ENCODE assay signal across 15 cellular contexts in the genomic region with DNA sequence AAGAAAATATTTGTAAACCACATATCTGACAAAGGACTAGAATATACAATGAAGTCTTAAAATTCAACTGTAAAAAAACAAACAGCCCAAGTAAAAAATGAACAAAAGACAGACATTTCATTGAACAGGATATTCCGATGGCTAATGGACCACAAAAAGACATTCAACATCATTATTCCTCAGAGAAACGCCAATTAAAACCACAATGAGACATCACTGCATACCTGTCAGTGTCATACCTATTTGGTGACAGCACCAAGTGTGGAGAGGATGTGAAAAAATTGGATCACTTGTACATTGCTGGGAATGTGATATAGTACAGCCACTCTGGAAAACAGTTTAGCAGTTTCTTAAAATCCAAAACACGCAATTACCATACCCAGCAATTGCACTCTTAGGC. TPM values are rescaled to one million over a fixed set of nuclear protein-coding genes. Genes with fewer than 3 reads are reported as not detected.
DNase-seq lines count a peak whose midpoint lies in the region; ATAC-seq, FAIRE-seq and TF ChIP-seq lines count a peak whose summit lies in the region.
"Had no signal": no experiment of that assay in that cellular context is flagged by ENCODE, and none has a peak within 500 bp of the region (broad histone marks: within the 10 kb centered on the region; RNA-seq: fewer than 3 reads in every experiment).

No MANE protein-coding gene starts in this region.

- H3K36me3 ChIP-seq in RWPE2 (ENCODE audit: low read depth) (no peaks in the 10 kb centered on the region), neural progenitor cell (no peaks in the 10 kb centered on the region)

- no peaks in the 10 kb centered on the region for H3K27me3 Mint-ChIP-seq in neural progenitor cell (ENCODE audit: insufficient read depth, low read depth)

- no peaks in the 10 kb centered on the region for H3K4me1 Mint-ChIP-seq in neural progenitor cell
- H3K4me1 Mint-ChIP-seq: CD8-positive, alpha-beta memory T cell had no signal

- peaks cover 11% of the 10 kb centered on the region for H3K9me3 Mint-ChIP-seq in neural progenitor cell

- peak; percentile 36 for DNase-seq in HT1080 (ENCODE audit: low read depth)
- no peak for DNase-seq in RWPE2 (ENCODE audit: low spot score)
- peak; percentile 26 for DNase-seq in epithelial cell of esophagus (ENCODE audit: low read depth)
- DNase-seq in urothelium cell line (ENCODE audit: low spot score) = peak; percentile 25
- DNase-seq in neural progenitor cell (ENCODE audit: low spot score) = no peak
- no peak for DNase-seq in DMS 273 treated with DMSO at 0.1 percent for 48 hours (lab: John Stamatoyannopoulos, UW)
- DNase-seq: Caco-2; CD8-positive, alpha-beta memory T cell; GDM1; HCEC 1CT; HFFc6 had no signal

- H3K4me3 Mint-ChIP-seq in neural progenitor cell = no peak overlapping the region
- H3K4me3 Mint-ChIP-seq: CD8-positive, alpha-beta memory T cell; HFFc6 had no signal

- no peak overlapping the region for H3K27ac Mint-ChIP-seq in neural progenitor cell
- H3K27ac Mint-ChIP-seq: CD8-positive, alpha-beta memory T cell; HFFc6 had no signal

- no peak overlapping the region for H3K9ac ChIP-seq in neural progenitor cell

- peak overlapping the region; percentile 55 for H3K27ac ChIP-seq in RWPE2 (ENCODE audit: poor library complexity, severe bottlenecking)
- H3K27ac ChIP-seq in neural progenitor cell = no peak overlapping the region

- H3K4me3 ChIP-seq in RWPE2 (ENCODE audit: severe bottlenecking) (no peak overlapping the region), epithelial cell of esophagus (ENCODE audit: low read length) (no peak overlapping the region), neural progenitor cell (no peak overlapping the region)

- H4K20me1 ChIP-seq in neural progenitor cell (ENCODE audit: low read depth) = no peaks in the 10 kb centered on the region

- H3K27me3 ChIP-seq in RWPE2 (ENCODE audit: insufficient read depth, poor library complexity, severe bottlenecking) (no peaks in the 10 kb centered on the region), neural progenitor cell (no peaks in the 10 kb centered on the region)

- H3K9me3 ChIP-seq in RWPE2 (ENCODE audit: severe bottlenecking) = peaks cover 11% of the 10 kb centered on the region
- peaks cover 6% of the 10 kb centered on the region for H3K9me3 ChIP-seq in neural progenitor cell (ENCODE audit: low read depth)
- H3K9me3 ChIP-seq: Caco-2 had no signal

- TF ChIP-seq CTCF in RWPE2 (IDR thresholded peaks at IDR 0.05; ENCODE audit: poor library complexity, severe bottlenecking) (no peak), epithelial cell of esophagus (IDR thresholded peaks at IDR 0.05; ENCODE audit: insufficient read depth, low read depth, low read length, missing control alignments) (no peak), neural progenitor cell (IDR thresholded peaks at IDR 0.05) (no peak)

- no peaks in the 10 kb centered on the region for H3F3A ChIP-seq in neural progenitor cell (ENCODE audit: low read depth)

- no peaks in the 10 kb centered on the region for H3K79me2 ChIP-seq in neural progenitor cell (ENCODE audit: low read depth)

- no peak for FAIRE-seq in urothelium cell line (lab: Jason Lieb, UNC)
- FAIRE-seq: GM12892, HepG2, HTR-8/SVneo had no signal

- H3K4me2 ChIP-seq in neural progenitor cell = no peak overlapping the region

- H3K36me3 Mint-ChIP-seq in neural progenitor cell = no peaks in the 10 kb centered on the region
- H3K36me3 Mint-ChIP-seq: CD8-positive, alpha-beta memory T cell had no signal

- H2AFZ ChIP-seq in neural progenitor cell (replicated peaks) = no peak overlapping the region

- ATAC-seq in RWPE2 (ENCODE audit: low read depth) = 0 out of 3 replicates have a peak, but pooled peaks have one; percentile 11
- no peak for ATAC-seq in GM21367 (IDR thresholded peaks at IDR 0.05; ENCODE audit: unreplicated experiment)
- ATAC-seq: HepG2 had no signal

- H3K4me1 ChIP-seq in RWPE2 (ENCODE audit: insufficient read depth, poor library complexity, severe bottlenecking) (peaks cover 21% of the 10 kb centered on the region), neural progenitor cell (no peaks in the 10 kb centered on the region)
- H3K4me1 ChIP-seq: Caco-2 had no signal

RNA-seq across cellular contexts. Expression of a gene that starts 29.9 kb away (rescaled TPM):
- total RNA-seq in HT1080 (2014; rRNA removed; shearing (Covaris generic)) = 19.1 and 21.9 TPM in 2 replicates
- polyA plus RNA-seq in HT1080 (2015; cell fraction: cytosol; rRNA removed) = 26.6 and 32.5 TPM in 2 replicates
- polyA plus RNA-seq in HT1080 (2015; cell fraction: nucleus; rRNA removed) = 63.3 and 63.8 TPM in 2 replicates
- 98.1 and 126 TPM in 2 replicates for total RNA-seq in neural progenitor cell (ENCODE audit: low replicate concordance)
- total RNA-seq: CD8-positive, alpha-beta memory T cell had no signal
- polyA plus RNA-seq: CD8-positive, alpha-beta memory T cell had no signal

Comparison
In these comparisons a context has a peak if more than half of its experiments do, and no peak if none do; other contexts are left out.
1. DNase-seq: peak in HT1080 (single experiment), epithelial cell of esophagus (single experiment) and urothelium cell line (single experiment); none in RWPE2 (single experiment), neural progenitor cell (single experiment) and DMS 273 treated with DMSO at 0.1 percent for 48 hours (single experiment).